24 cellular contexts compared by ENCODE assay signal in genomic region chr6:122697458-122697857, GRCh38.
DNase-seq lines count a peak whose midpoint lies in the region; FAIRE-seq and TF ChIP-seq lines count a peak whose summit lies in the region.
"Had no signal": no experiment of that assay in that cellular context is flagged by ENCODE, and none has a peak within 500 bp of the region (broad histone marks: within the 10 kb centered on the region; RNA-seq: fewer than 3 reads in every experiment).

No MANE protein-coding gene starts in this region.

- no peak overlapping the region for H4K8ac ChIP-seq in mesendoderm (ENCODE audit: low read depth, low read length)

- no peaks in the 10 kb centered on the region for H3K79me2 ChIP-seq in mammary epithelial cell (ENCODE audit: insufficient read depth, low read length)
- H3K79me2 ChIP-seq in astrocyte (ENCODE audit: insufficient read depth, low read length), result no peaks in the 10 kb centered on the region
- H3K79me2 ChIP-seq in mesendoderm (ENCODE audit: control insufficient read depth, insufficient read depth, low read length), result no peaks in the 10 kb centered on the region

- H3K4me3 Mint-ChIP-seq in MCF 10A (ENCODE audit: unreplicated experiment) (no peak overlapping the region), astrocyte (ENCODE audit: unreplicated experiment) (no peak overlapping the region)
- H3K4me3 Mint-ChIP-seq: CD14-positive monocyte; CD8-positive, alpha-beta memory T cell had no signal

- in situ Hi-C loops in mammary epithelial cell (cut with MboI; ENCODE audit: low sequenced_read_pairs in 2 of 2), result no loop called here

- DNase-seq in mammary epithelial cell, result no peak
- no peak for DNase-seq in MCF 10A (ENCODE audit: unreplicated experiment)
- DNase-seq in astrocyte (ENCODE audit: low read depth), result no peak
- DNase-seq in mesendoderm, result peak; percentile 83
- no peak for DNase-seq in foreskin melanocyte
- no peak for DNase-seq in NCI-H1092 treated with DMSO at 0.1 percent for 48 hours (lab: John Stamatoyannopoulos, UW)
- no peak for DNase-seq in GM10248 (ENCODE audit: extremely low spot score)
- DNase-seq: 8988T; ACHN; BE2C; CD8-positive, alpha-beta memory T cell; DMS79 treated with DMSO at 0.1 percent for 48 hours; KG1; MM.1S; NCI-H1417 treated with DMSO at 0.1 percent for 48 hours; NCI-H187 treated with DMSO at 0.1 percent for 48 hours; NCI-H446 treated with DMSO at 0.1 percent for 48 hours; NCI-H526; NCI-H82; NK-92 treated with Interleukin-12 subunit alpha and Interleukin-12 subunit beta, amount 100 ng/mL, for 24 hours; SHP77 treated with DMSO at 0.1 percent for 48 hours had no signal

- H3K23ac ChIP-seq in mesendoderm (ENCODE audit: low read length), result no peak overlapping the region

- H3K18ac ChIP-seq in mesendoderm (ENCODE audit: low read length), result no peak overlapping the region

- H2BK15ac ChIP-seq in mesendoderm (replicated peaks; ENCODE audit: low read depth), result no peak overlapping the region

- dilution Hi-C loops in mammary epithelial cell (cut with HindIII; ENCODE audit: low sequenced_read_pairs), result no loop called here

- 91% methylated on average over 1 of the region's 1 CpG for WGBS in mammary epithelial cell (ENCODE audit: low coverage, missing lambda C conversion rate)
- WGBS in mesendoderm (ENCODE audit: extremely low coverage, insufficient coverage, low lambda C conversion rate), result no CpG with 5 or more reads among the region's 1 CpG

- FAIRE-seq in astrocyte (lab: Jason Lieb, UNC), result no peak
- FAIRE-seq: GM18507 had no signal

- no peaks in the 10 kb centered on the region for H3K27me3 ChIP-seq in mammary epithelial cell (ENCODE audit: insufficient read depth, low read length)
- H3K27me3 ChIP-seq in astrocyte (ENCODE audit: insufficient read depth, low read length), result no peaks in the 10 kb centered on the region
- no peaks in the 10 kb centered on the region for H3K27me3 ChIP-seq in mesendoderm (ENCODE audit: insufficient read depth, low read length, poor library complexity)
- H3K27me3 ChIP-seq: BE2C had no signal

- H3K36me3 ChIP-seq in mammary epithelial cell (ENCODE audit: insufficient read depth, low read length), result no peaks in the 10 kb centered on the region
- H3K36me3 ChIP-seq in astrocyte (ENCODE audit: insufficient read depth, low read length), result no peaks in the 10 kb centered on the region
- H3K36me3 ChIP-seq in mesendoderm (ENCODE audit: control insufficient read depth, insufficient read depth, low read length), result no peaks in the 10 kb centered on the region
- H3K36me3 ChIP-seq: BE2C had no signal

- H4K5ac ChIP-seq in mesendoderm (ENCODE audit: low read length), result no peak overlapping the region

- BruUV-seq in mammary epithelial cell (replicated peaks; lab: Mats Ljungman, UMichigan), result no TSS peak
- BruUV-seq in MCF 10A (replicated peaks; lab: Mats Ljungman, UMichigan), result no TSS peak

- H3K27ac ChIP-seq in mammary epithelial cell (ENCODE audit: insufficient read depth, low read depth, low read length), result peak overlapping the region; percentile 30
- peak overlapping the region; percentile 94 for H3K27ac ChIP-seq in astrocyte (ENCODE audit: low read depth, low read length)
- no peak overlapping the region for H3K27ac ChIP-seq in mesendoderm (ENCODE audit: low read depth, low read length)
- H3K27ac ChIP-seq: RWPE1 had no signal

- H3K4me1 Mint-ChIP-seq in MCF 10A (ENCODE audit: insufficient read depth, unreplicated experiment), result peaks cover 16% of the 10 kb centered on the region
- H3K4me1 Mint-ChIP-seq in astrocyte (ENCODE audit: low read depth, unreplicated experiment), result peaks cover 35% of the 10 kb centered on the region
- H3K4me1 Mint-ChIP-seq: CD14-positive monocyte; CD8-positive, alpha-beta memory T cell had no signal

- H2BK120ac ChIP-seq in mesendoderm (ENCODE audit: low read depth, low read length), result no peak overlapping the region

- H3K9me3 ChIP-seq in mammary epithelial cell (replicated peaks; ENCODE audit: insufficient read depth, low read length) (no peaks in the 10 kb centered on the region), astrocyte (ENCODE audit: insufficient read depth, low read depth, low read length) (no peaks in the 10 kb centered on the region)
- H3K9me3 ChIP-seq: BE2C had no signal

- H3K9me3 Mint-ChIP-seq in MCF 10A (ENCODE audit: unreplicated experiment) (no peaks in the 10 kb centered on the region), astrocyte (ENCODE audit: unreplicated experiment) (no peaks in the 10 kb centered on the region)

- intact Hi-C loops in mammary epithelial cell (cut with micrococcal nuclease), result loop anchor here (1.0 to 5.0 kb wide), 2 partner anchors 45 to 87 kb away; partner anchors contain the start of gene PKIB
- intact Hi-C loops in MCF 10A (cut with micrococcal nuclease), result no loop called here

- no peak overlapping the region for H2AK5ac ChIP-seq in mesendoderm (ENCODE audit: low read length)

- POLR2A ChIA-PET in MCF 10A (lab: Yijun Ruan, JAX) (no interaction called here), GM10248 (lab: Yijun Ruan, JAX) (no interaction called here)

- TF ChIP-seq CTCF in mammary epithelial cell (conservative IDR thresholded peaks at IDR 0.05 in 1 of 2, IDR thresholded peaks at IDR 0.05 in 1 of 2; ENCODE audit: extremely low read depth in 1 of 2, insufficient read depth in 1 of 2, low read depth in 1 of 2, low read length in 2 of 2) (no peak), MCF 10A (IDR thresholded peaks at IDR 0.05; ENCODE audit: unreplicated experiment) (no peak), astrocyte (IDR thresholded peaks at IDR 0.05; ENCODE audit: insufficient read depth, low read depth, low read length) (no peak), GM10248 (IDR thresholded peaks at IDR 0.05; ENCODE audit: control extremely low read depth, extremely low read depth, low read depth, missing control alignments) (no peak)

- no peak overlapping the region for H3K4ac ChIP-seq in mesendoderm (ENCODE audit: low read depth, low read length)

- no peak overlapping the region for H3K27ac Mint-ChIP-seq in MCF 10A (ENCODE audit: low read depth, unreplicated experiment)
- peak overlapping the region; percentile 97 for H3K27ac Mint-ChIP-seq in astrocyte (ENCODE audit: unreplicated experiment)
- H3K27ac Mint-ChIP-seq: CD8-positive, alpha-beta memory T cell had no signal

- H3K4me2 ChIP-seq in mammary epithelial cell (ENCODE audit: insufficient read depth, low read depth, low read length), result no peak overlapping the region
- peak overlapping the region; percentile 70 for H3K4me2 ChIP-seq in astrocyte (ENCODE audit: low read length)
- no peak overlapping the region for H3K4me2 ChIP-seq in mesendoderm (ENCODE audit: low read length)

- CTCF ChIA-PET in mammary epithelial cell (lab: Charles Lee; ENCODE audit: low non-redundant PET), result no interaction called here
- CTCF ChIA-PET in MCF 10A (lab: Yijun Ruan, JAX), result no interaction called here
- CTCF ChIA-PET in GM10248 (lab: Yijun Ruan, JAX), result no interaction called here

- no peak overlapping the region for H2BK5ac ChIP-seq in mesendoderm (ENCODE audit: low read length)

- H4K20me1 ChIP-seq in mammary epithelial cell (ENCODE audit: insufficient read depth, low read length), result no peaks in the 10 kb centered on the region
- no peaks in the 10 kb centered on the region for H4K20me1 ChIP-seq in astrocyte (ENCODE audit: insufficient read depth, low read length)

- H3K27me3 Mint-ChIP-seq in MCF 10A (ENCODE audit: insufficient read depth, unreplicated experiment), result no peaks in the 10 kb centered on the region
- H3K27me3 Mint-ChIP-seq in astrocyte (ENCODE audit: low read depth, unreplicated experiment), result no peaks in the 10 kb centered on the region

- no peak overlapping the region for H3K9ac ChIP-seq in mammary epithelial cell (ENCODE audit: insufficient read depth, low read length)
- H3K9ac ChIP-seq in astrocyte (ENCODE audit: low read length), result no peak overlapping the region
- H3K9ac ChIP-seq in mesendoderm (ENCODE audit: low read length), result no peak overlapping the region

- no peak overlapping the region for H3K4me3 ChIP-seq in mammary epithelial cell (replicated peaks in 1 of 3; ENCODE audit: insufficient read depth in 1 of 3, low read depth in 2 of 3, low read length in 3 of 3)
- H3K4me3 ChIP-seq in astrocyte (ENCODE audit: insufficient read depth, low read depth, low read length), result no peak overlapping the region
- no peak overlapping the region for H3K4me3 ChIP-seq in mesendoderm (ENCODE audit: low read length)

- H3K36me3 Mint-ChIP-seq in MCF 10A (ENCODE audit: insufficient read depth, unreplicated experiment) (no peaks in the 10 kb centered on the region), astrocyte (ENCODE audit: low read depth, unreplicated experiment) (peaks cover 14% of the 10 kb centered on the region)
- H3K36me3 Mint-ChIP-seq: CD14-positive monocyte; CD8-positive, alpha-beta memory T cell had no signal

- no peaks in the 10 kb centered on the region for H3K79me1 ChIP-seq in mesendoderm (ENCODE audit: low read length)

- no peak overlapping the region for H3K56ac ChIP-seq in mesendoderm (ENCODE audit: low read length)

- H3K4me1 ChIP-seq in mammary epithelial cell (ENCODE audit: insufficient read depth, low read length), result peaks cover 26% of the 10 kb centered on the region
- H3K4me1 ChIP-seq in astrocyte (ENCODE audit: insufficient read depth, low read length), result peaks cover 20% of the 10 kb centered on the region
- H3K4me1 ChIP-seq in mesendoderm (ENCODE audit: control insufficient read depth, low read depth, low read length), result no peaks in the 10 kb centered on the region
- H3K4me1 ChIP-seq: BE2C had no signal

- H2AFZ ChIP-seq in mammary epithelial cell (ENCODE audit: low read depth, low read length), result no peak overlapping the region
- no peak overlapping the region for H2AFZ ChIP-seq in astrocyte (ENCODE audit: low read depth, low read length)
